Comparison of ENCODE assay signal across 21 cellular contexts in genomic region chr6:85143686-85144085, GRCh38.
"Had no signal": no experiment of that assay in that cellular context is flagged by ENCODE, and none has a peak within 500 bp of the region (broad histone marks: within the 10 kb centered on the region; RNA-seq: fewer than 3 reads in every experiment).

No MANE protein-coding gene starts in this region.

- ATAC-seq: effector memory CD8-positive, alpha-beta T cell; gastrocnemius medialis; left ventricle myocardium superior; lower lobe of right lung; natural killer cell treated with Interleukin-12 subunit alpha and Interleukin-12 subunit beta and Interleukin-15 and Interleukin-18, amount 100 ng/mL, for 72 hours; sciatic nerve; stimulated activated memory B cell treated with anti-CD40 and anti-IgM and Interleukin-4, amounts not matched to agents 10 μg/mL and 1 μg/mL and 100 μg/mL, for 72 hours; stimulated activated naive CD8-positive, alpha-beta T cell treated with anti-CD3 and anti-CD28 coated beads, Interleukin-15, Interleukin-2, amounts not matched to agents 100 U/mL and 50 U/mL, for 24 hours had no signal

- H3K27ac ChIP-seq: esophagus squamous epithelium, gastrocnemius medialis, lower lobe of right lung, neutrophil, parathyroid adenoma, right atrium auricular region, spleen, thoracic aorta, tibial nerve, upper lobe of left lung had no signal

- H3K9ac ChIP-seq: parathyroid adenoma had no signal

- H2AFZ ChIP-seq: parathyroid adenoma had no signal

- H3K36me3 ChIP-seq: esophagus squamous epithelium, gastrocnemius medialis, lower lobe of right lung, neutrophil, right atrium auricular region, spleen, thoracic aorta, tibial nerve, upper lobe of left lung had no signal

- H3K79me2 ChIP-seq: parathyroid adenoma had no signal

- H3K27me3 ChIP-seq: esophagus squamous epithelium, gastrocnemius medialis, neutrophil, right atrium auricular region, spleen, tibial nerve, upper lobe of left lung had no signal

- H3K9me3 ChIP-seq: esophagus squamous epithelium, gastrocnemius medialis, lower lobe of right lung, neutrophil, thoracic aorta had no signal

- H3K4me3 ChIP-seq: esophagus squamous epithelium, gastrocnemius medialis, lower lobe of right lung, right atrium auricular region, spleen, thoracic aorta, tibial nerve, upper lobe of left lung had no signal

- DNase-seq: cortex of kidney; effector memory CD8-positive, alpha-beta T cell; erythroblast; esophagus squamous epithelium; gastrocnemius medialis; head of caudate nucleus; left ventricle myocardium superior; lower lobe of right lung; naive B cell; spleen; stimulated activated CD4-positive, alpha-beta T cell treated with anti-CD3 and anti-CD28 coated beads, Interleukin-4, amount 100 ng/mL, for 4 hours; stimulated activated naive CD8-positive, alpha-beta T cell treated with anti-CD3 and anti-CD28 coated beads, Interleukin-15, Interleukin-2, amounts not matched to agents 100 U/mL and 50 U/mL, for 24 hours; upper lobe of left lung had no signal

- H3K4me1 ChIP-seq: esophagus squamous epithelium, gastrocnemius medialis, lower lobe of right lung, parathyroid adenoma, right atrium auricular region, spleen, upper lobe of left lung had no signal
